Comparison of ENCODE assay signal across 8 cellular contexts in genomic region chr4:156970501-156971167, GRCh38. TPM values are rescaled to one million over a fixed set of nuclear protein-coding genes. Genes with fewer than 3 reads are reported as not detected.
DNase-seq lines count a peak whose midpoint lies in the region; ATAC-seq and TF ChIP-seq lines count a peak whose summit lies in the region.

No MANE protein-coding gene starts in this region.

- H3K27ac Mint-ChIP-seq in stimulated activated naive B cell treated with anti-CD40 and anti-IgM and Interleukin-4, amounts not matched to agents 10 μg/mL and 1 μg/mL and 100 μg/mL, for 72 hours: no peak overlapping the region

- H3K9ac ChIP-seq in liver (ENCODE audit: low read depth in 1 of 2, low read length in 2 of 2): peak overlapping the region; percentile 58 to 81

- DNase-seq in AG09309 (ENCODE audit: low read depth) (no peak), HCEC 1CT (peak; percentile 57), RWPE2 (ENCODE audit: low spot score) (peak; percentile 71), OCI-M2 (lab: John Stamatoyannopoulos, UW; ENCODE audit: unreplicated experiment) (no peak)
- no peak for DNase-seq in stimulated activated naive B cell treated with anti-CD40 and anti-IgM and Interleukin-4, amounts not matched to agents 10 μg/mL and 1 μg/mL and 100 μg/mL, for 72 hours

- peaks cover 8% of the 10 kb centered on the region; the same call in 1 of the 2 replicates for H3K36me3 ChIP-seq in RWPE2 (ENCODE audit: low read depth)
- H3K36me3 ChIP-seq in ectodermal cell (ENCODE audit: control insufficient read depth, insufficient read depth, low read length): no peaks in the 10 kb centered on the region
- no peaks in the 10 kb centered on the region for H3K36me3 ChIP-seq in liver (ENCODE audit: control insufficient read depth in 4 of 4, insufficient read depth in 3 of 4, low read depth in 1 of 4, low read length in 3 of 4)

- peaks cover 13 to 20% of the 10 kb centered on the region in 2 donors for H3K4me1 Mint-ChIP-seq in stimulated activated naive B cell treated with anti-CD40 and anti-IgM and Interleukin-4, amounts not matched to agents 10 μg/mL and 1 μg/mL and 100 μg/mL, for 72 hours

- H3K9me3 Mint-ChIP-seq in stimulated activated naive B cell treated with anti-CD40 and anti-IgM and Interleukin-4, amounts not matched to agents 10 μg/mL and 1 μg/mL and 100 μg/mL, for 72 hours: no peaks in the 10 kb centered on the region

- H3K4me3 Mint-ChIP-seq in stimulated activated naive B cell treated with anti-CD40 and anti-IgM and Interleukin-4, amounts not matched to agents 10 μg/mL and 1 μg/mL and 100 μg/mL, for 72 hours: peak overlapping the region; percentile 77 to 82

- 1% methylated on average over 22 of the region's 22 CpGs for WGBS in ectodermal cell, 2 experiments
- WGBS in liver: under 1% methylated on average over 22 of the region's 22 CpGs

- H3K4me1 ChIP-seq in RWPE2 (ENCODE audit: insufficient read depth, poor library complexity, severe bottlenecking) (peaks cover 17% of the 10 kb centered on the region), ectodermal cell (ENCODE audit: control insufficient read depth, insufficient read depth, low read length) (peaks cover 4% of the 10 kb centered on the region), liver (ENCODE audit: control insufficient read depth in 4 of 4, insufficient read depth in 4 of 4, low read length in 3 of 4) (peaks cover 0 to 38% (median 27%) of the 10 kb centered on the region in 4 donors)

- peaks cover 45 to 46% of the 10 kb centered on the region in 2 donors for H3K27me3 Mint-ChIP-seq in stimulated activated naive B cell treated with anti-CD40 and anti-IgM and Interleukin-4, amounts not matched to agents 10 μg/mL and 1 μg/mL and 100 μg/mL, for 72 hours

- peak overlapping the region; percentile 78 for H3K27ac ChIP-seq in RWPE2 (ENCODE audit: poor library complexity, severe bottlenecking)
- no peak overlapping the region for H3K27ac ChIP-seq in ectodermal cell (ENCODE audit: insufficient read depth, low read depth, low read length, poor library complexity, severe bottlenecking)
- peak overlapping the region; percentile 83 to 85 for H3K27ac ChIP-seq in liver (ENCODE audit: low read depth in 1 of 2, low read length in 2 of 2)

- peak overlapping the region; percentile 78 for H3K4me3 ChIP-seq in AG09309 (ENCODE audit: control insufficient read depth, low read depth, low read length)
- H3K4me3 ChIP-seq in RWPE2 (ENCODE audit: severe bottlenecking): peak overlapping the region; percentile 51
- peak overlapping the region; percentile 77 for H3K4me3 ChIP-seq in ectodermal cell (ENCODE audit: insufficient read depth, low read depth, low read length)
- peak overlapping the region; percentile 50 to 96 (median 86) for H3K4me3 ChIP-seq in liver (ENCODE audit: low read depth in 1 of 3, low read length in 3 of 3)

- peak; percentile 65 for TF ChIP-seq CTCF in AG09309 (IDR thresholded peaks at IDR 0.05; ENCODE audit: control insufficient read depth, insufficient read depth, low read depth, low read length, missing control alignments)
- TF ChIP-seq CTCF in RWPE2 (IDR thresholded peaks at IDR 0.05; ENCODE audit: poor library complexity, severe bottlenecking): no peak
- peak; percentile 44 for TF ChIP-seq CTCF in liver (IDR thresholded peaks at IDR 0.05; ENCODE audit: low read depth, low read length, missing input control)

- H3K27me3 ChIP-seq in RWPE2 (ENCODE audit: insufficient read depth, poor library complexity, severe bottlenecking) (no peaks in the 10 kb centered on the region), ectodermal cell (ENCODE audit: control insufficient read depth, insufficient read depth, low read length, poor library complexity, severe bottlenecking) (peaks cover 25% of the 10 kb centered on the region), liver (ENCODE audit: control insufficient read depth in 4 of 4, insufficient read depth in 4 of 4, low read length in 3 of 4) (no peaks in the 10 kb centered on the region)

- peak; percentile 39 to 63 for TF ChIP-seq RAD21 in liver (IDR thresholded peaks at IDR 0.05)

- no peaks in the 10 kb centered on the region for H3K36me3 Mint-ChIP-seq in stimulated activated naive B cell treated with anti-CD40 and anti-IgM and Interleukin-4, amounts not matched to agents 10 μg/mL and 1 μg/mL and 100 μg/mL, for 72 hours

- ATAC-seq in RWPE2 (ENCODE audit: low read depth): peak; percentile 67
- peak in 1 of 2 donors; percentile 34 for ATAC-seq in stimulated activated naive B cell treated with anti-CD40 and anti-IgM and Interleukin-4, amounts not matched to agents 10 μg/mL and 1 μg/mL and 100 μg/mL, for 72 hours (replicated peaks)
- no peak for ATAC-seq in GM18909 (IDR thresholded peaks at IDR 0.05; ENCODE audit: poor library complexity, unreplicated experiment)

- H3K9me3 ChIP-seq in RWPE2 (ENCODE audit: severe bottlenecking): no peaks in the 10 kb centered on the region
- H3K9me3 ChIP-seq in ectodermal cell (ENCODE audit: control insufficient read depth, low read length): no peaks in the 10 kb centered on the region
- no peaks in the 10 kb centered on the region for H3K9me3 ChIP-seq in liver (ENCODE audit: control insufficient read depth in 4 of 4, low read length in 3 of 4)

TF ChIP-seq in liver, 16 proteins besides CTCF, POLR2A, EP300 and RAD21:
- no peak for TF ChIP-seq HNF4G (IDR thresholded peaks at IDR 0.05)
- TF ChIP-seq RXRA (IDR thresholded peaks at IDR 0.05): peak; percentile 7 to 31
- TF ChIP-seq FOXA1 (IDR thresholded peaks at IDR 0.05): no peak
- no peak for TF ChIP-seq GABPA (IDR thresholded peaks at IDR 0.05 in 1 of 2, conservative IDR thresholded peaks at IDR 0.05 in 1 of 2)
- TF ChIP-seq FOXA2 (IDR thresholded peaks at IDR 0.05): no peak
- peak; percentile 59 for TF ChIP-seq TAF1 (conservative IDR thresholded peaks at IDR 0.05)
- TF ChIP-seq REST (IDR thresholded peaks at IDR 0.05): no peak
- TF ChIP-seq HNF4A (conservative IDR thresholded peaks at IDR 0.05): peak in 1 of 2 donors; percentile 27
- TF ChIP-seq SP1 (IDR thresholded peaks at IDR 0.05): peak; percentile 28
- peak; percentile 40 for TF ChIP-seq YY1 (IDR thresholded peaks at IDR 0.05)

RNA-seq across cellular contexts. Expression of gene PDGFC, which starts 1.0 kb away (rescaled TPM):
- 7.5 TPM for polyA plus RNA-seq in ectodermal cell (2013, experiment 1 of 4)
- polyA plus RNA-seq in ectodermal cell (2013, experiment 2 of 4): 7.4 TPM
- polyA plus RNA-seq in ectodermal cell (2013, experiment 3 of 4): 5.7 TPM
- polyA plus RNA-seq in ectodermal cell (2013, experiment 4 of 4): 8.0 TPM
- total RNA-seq in liver: 10 to 100 TPM; 11.1 to 25.7 TPM
- polyA plus RNA-seq in liver: 1 to 10 TPM; 5.8 to 8.3 TPM

Comparison
In these comparisons a context has a peak if more than half of its experiments do, and no peak if none do; other contexts are left out.
1. DNase-seq: peak in HCEC 1CT (single experiment) and RWPE2 (single experiment); none in AG09309 (single experiment), stimulated activated naive B cell treated with anti-CD40 and anti-IgM and Interleukin-4, amounts not matched to agents 10 μg/mL and 1 μg/mL and 100 μg/mL, for 72 hours (single experiment) and OCI-M2 (single experiment).
2. Peak in every context shown above with its lines, with median percentiles within 50 percentile points of each other: H3K4me3 ChIP-seq.